In genomic region chr20:46388945-46389344, GRCh38 we compare ENCODE assay signal across 18 cellular contexts. TPM values are rescaled to one million over a fixed set of nuclear protein-coding genes. Genes with fewer than 3 reads are reported as not detected.
DNase-seq lines count a peak whose midpoint lies in the region; ATAC-seq and TF ChIP-seq lines count a peak whose summit lies in the region.
"Had no signal": no experiment of that assay in that cellular context is flagged by ENCODE, and none has a peak within 500 bp of the region (broad histone marks: within the 10 kb centered on the region; RNA-seq: fewer than 3 reads in every experiment).

No MANE protein-coding gene starts in this region.

- WGBS in psoas muscle, 3 donors, result 39 to 66% (median 53%) methylated on average over 10 of the region's 10 CpGs

- no peak overlapping the region for H3K4me3 Mint-ChIP-seq in brain
- H3K4me3 Mint-ChIP-seq: CD4-positive, alpha-beta memory T cell had no signal

- H3K27ac ChIP-seq in psoas muscle, result peak overlapping the region; percentile 42
- H3K27ac ChIP-seq: BLaER1 treated with 17β-estradiol and CSF1 and Interleukin-3, amounts not matched to agents 10 nM and 100 nM had no signal

- no peaks in the 10 kb centered on the region for H3K27me3 ChIP-seq in psoas muscle (ENCODE audit: insufficient read depth in 3 of 3, low read length in 2 of 3)
- H3K27me3 ChIP-seq: BLaER1 treated with 17β-estradiol and CSF1 and Interleukin-3, amounts not matched to agents 10 nM and 100 nM; MG63 had no signal

- peaks cover 37 to 98% of the 10 kb centered on the region in 2 donors for H3K36me3 ChIP-seq in psoas muscle (ENCODE audit: insufficient read depth in 1 of 2, low read depth in 1 of 2)

- H3K4me1 Mint-ChIP-seq in brain, result no peaks in the 10 kb centered on the region

- peaks cover 77% of the 10 kb centered on the region for H3K36me3 Mint-ChIP-seq in brain

- no peaks in the 10 kb centered on the region for H3K9me3 Mint-ChIP-seq in brain
- H3K9me3 Mint-ChIP-seq: CD4-positive, alpha-beta memory T cell had no signal

- DNase-seq in NCI-H1694 (lab: John Stamatoyannopoulos, UW) (peak; percentile 24), NCI-H446 (lab: John Stamatoyannopoulos, UW) (peak; percentile 93 to 96), psoas muscle (peak; percentile 66 to 87), SW 1271 (lab: John Stamatoyannopoulos, UW) (no peak)
- DNase-seq: ACHN; Calu3; CD4-positive, alpha-beta memory T cell; GF-D8; MG63; NCI-H187 treated with DMSO at 0.1 percent for 48 hours; NCI-H226; NCI-H524 treated with DMSO at 0.1 percent for 48 hours; Right ventricle myocardium superior had no signal

- no peak overlapping the region for H3K4me3 ChIP-seq in psoas muscle
- H3K4me3 ChIP-seq: BLaER1 treated with 17β-estradiol and CSF1 and Interleukin-3, amounts not matched to agents 10 nM and 100 nM; MG63 had no signal

- intact Hi-C loops in psoas muscle (cut with DNase I), result no loop called here

- no peaks in the 10 kb centered on the region for H3K27me3 Mint-ChIP-seq in brain
- H3K27me3 Mint-ChIP-seq: CD4-positive, alpha-beta memory T cell had no signal

- no peaks in the 10 kb centered on the region for H3K4me1 ChIP-seq in psoas muscle

- H3K27ac Mint-ChIP-seq in brain, result peak overlapping the region in 3 of 5 experiments; percentile 28 to 36 (median 32)

- TF ChIP-seq CTCF in brain (conservative IDR thresholded peaks at IDR 0.05), result no peak
- no peak for TF ChIP-seq CTCF in psoas muscle (IDR thresholded peaks at IDR 0.05)

- no peaks in the 10 kb centered on the region for H3K9me3 ChIP-seq in psoas muscle
- H3K9me3 ChIP-seq: BLaER1 treated with 17β-estradiol and CSF1 and Interleukin-3, amounts not matched to agents 10 nM and 100 nM; MG63 had no signal

- ATAC-seq in psoas muscle (peak; percentile 73 to 94 (median 88)), HG02885 (IDR thresholded peaks at IDR 0.05; ENCODE audit: poor library complexity, unreplicated experiment) (no peak), GM18868 (IDR thresholded peaks at IDR 0.05; ENCODE audit: unreplicated experiment) (no peak), GM18502 (IDR thresholded peaks at IDR 0.05; ENCODE audit: poor library complexity, unreplicated experiment) (no peak)

RNA-seq across cellular contexts. Expression of gene ELMO2, which starts 17.5 kb away (rescaled TPM):
- polyA plus RNA-seq in brain (ENCODE audit: insufficient read depth, low read depth, low replicate concordance) (63.0 TPM), psoas muscle (10 to 100 TPM; 21.2 to 49.4 (median 40.3) TPM)
- total RNA-seq in psoas muscle, result 10 to 100 TPM; 36.7 to 60.7 (median 40.3) TPM

Comparison
In these comparisons a context has a peak if more than half of its experiments do, and no peak if none do; other contexts are left out.
1. DNase-seq: peak in NCI-H1694 (single experiment), NCI-H446 (2 of 2) and psoas muscle (2 of 2); none in SW 1271 (0 of 2).
2. ATAC-seq: peak in psoas muscle (4 of 4); none in HG02885 (single experiment), GM18868 (single experiment) and GM18502 (single experiment).